Comparison of ENCODE assay signal across 20 cellular contexts in the genomic region with DNA sequence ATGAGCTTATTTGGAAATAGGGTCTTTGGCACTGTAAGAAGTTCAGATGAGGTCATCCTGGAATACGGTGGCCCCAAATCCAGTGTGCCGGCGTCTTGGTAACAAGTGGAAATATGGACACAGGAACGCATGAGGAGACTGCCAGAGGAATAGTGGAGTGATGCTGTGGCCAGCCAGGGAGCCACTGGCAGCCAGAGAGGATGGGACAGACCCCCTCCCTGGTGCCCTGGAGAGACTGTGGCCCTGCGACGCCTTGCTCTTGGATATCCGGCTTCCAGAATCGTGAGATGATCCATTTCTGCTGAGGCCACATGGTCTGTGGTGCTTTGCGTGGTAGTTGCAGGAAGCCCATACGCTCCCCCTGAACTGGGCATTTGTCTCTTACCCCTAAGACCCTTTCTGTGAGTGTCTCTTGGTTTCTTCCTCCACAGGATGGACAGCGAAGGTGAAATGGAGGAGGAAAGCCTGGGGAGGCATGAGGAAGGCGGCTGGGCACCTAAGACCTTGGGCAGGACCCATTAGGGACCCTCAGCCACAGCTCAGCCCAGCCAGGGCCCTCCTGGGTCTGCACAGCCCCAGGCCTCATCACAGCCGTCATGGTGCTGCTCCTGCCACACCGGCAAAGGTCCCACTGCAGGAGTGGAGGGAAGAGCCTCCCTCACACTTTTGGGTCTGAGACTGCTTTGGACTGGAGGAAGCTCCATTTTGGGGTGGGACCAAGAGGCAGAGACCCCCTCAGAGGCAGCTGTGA.
"Had no signal": no experiment of that assay in that cellular context is flagged by ENCODE, and none has a peak within 500 bp of the region (broad histone marks: within the 10 kb centered on the region; RNA-seq: fewer than 3 reads in every experiment).

No MANE protein-coding gene starts in this region.

- H3K4me1 ChIP-seq: pancreas had no signal

- FAIRE-seq: endothelial cell of umbilical vein, pancreas had no signal

- H3K4me3 ChIP-seq: coronary artery, esophagus squamous epithelium, mucosa of descending colon, pancreas, skin epidermis, tibial artery had no signal

- H3K27ac ChIP-seq: coronary artery, esophagus squamous epithelium, pancreas, skin epidermis, tibial artery had no signal

- H3K9me3 ChIP-seq: esophagus squamous epithelium, mucosa of descending colon, pancreas, tibial artery had no signal

- H3K36me3 ChIP-seq: esophagus squamous epithelium, pancreas, tibial artery had no signal

- ATAC-seq: mucosa of descending colon; pancreas; stimulated activated naive B cell treated with anti-CD40 and anti-IgM and Interleukin-4, amounts not matched to agents 10 μg/mL and 1 μg/mL and 100 μg/mL, for 72 hours had no signal

- H3K27me3 ChIP-seq: pancreas had no signal

- DNase-seq: dermis blood vessel endothelial cell; effector memory CD4-positive, alpha-beta T cell; esophagus squamous epithelium; foreskin melanocyte; hypothalamus; immature natural killer cell; islet precursor cell; mesenchymal stem cell; mucosa of descending colon; naive B cell; nucleus accumbens; stimulated activated CD4-positive, alpha-beta T cell treated with anti-CD3 and anti-CD28 coated beads, Interleukin-15, amount 100 ng/mL, for 24 hours; stimulated activated CD4-positive, alpha-beta T cell treated with anti-CD3 and anti-CD28 coated beads, Interleukin-2, amount 100 ng/mL, for 48 hours; stimulated activated naive B cell treated with anti-CD40 and anti-IgM and Interleukin-4, amounts not matched to agents 10 μg/mL and 1 μg/mL and 100 μg/mL, for 72 hours; stimulated activated naive CD8-positive, alpha-beta T cell treated with anti-CD3 and anti-CD28 coated beads, Interleukin-15, amount 100 ng/mL, for 72 hours had no signal
